ENCODE assay signal across 8 cellular contexts in genomic region chr16:4846503-4846900, GRCh38. TPM values are rescaled to one million over a fixed set of nuclear protein-coding genes. Genes with fewer than 3 reads are reported as not detected.
DNase-seq lines count a peak whose midpoint lies in the region; ATAC-seq lines count a peak whose summit lies in the region.

No MANE protein-coding gene starts in this region.

- no peaks in the 10 kb centered on the region for H3K27me3 ChIP-seq in BLaER1

- peak overlapping the region; percentile 99 for H3K4me3 ChIP-seq in BLaER1

- H3K4me1 ChIP-seq in BLaER1, result peaks cover 44% of the 10 kb centered on the region

- H3K27ac ChIP-seq in BLaER1, result peak overlapping the region; percentile 99

- peaks cover 79% of the 10 kb centered on the region for H4K20me1 ChIP-seq in BLaER1

- DNase-seq in T-helper 2 cell (peak in 4 of 5 experiments; percentile 2 to 45 (median 10)), lung microvascular endothelial cell (ENCODE audit: low read depth in 2 of 2) (peak; percentile 56 to 82), NCI-H1436 treated with DMSO at 0.1 percent for 48 hours (lab: John Stamatoyannopoulos, UW) (no peak)
- peak; percentile 15 for DNase-seq in effector CD4-positive, alpha-beta T cell
- DNase-seq in stimulated activated naive CD4-positive, alpha-beta T cell treated with Interleukin-2 at 50 U/mL for 16 hours (lab: John Stamatoyannopoulos, UW), result peak; percentile 2

- ATAC-seq in GM19025 (IDR thresholded peaks at IDR 0.05; ENCODE audit: low read depth, unreplicated experiment) (peak; percentile 7), HG03432 (IDR thresholded peaks at IDR 0.05; ENCODE audit: unreplicated experiment) (peak; percentile 20)

- H3K9me3 ChIP-seq in BLaER1, result no peaks in the 10 kb centered on the region

- H3K4me2 ChIP-seq in BLaER1, result peak overlapping the region; percentile 84

- H3K36me3 ChIP-seq in BLaER1, result peaks cover 36% of the 10 kb centered on the region

- H3K9ac ChIP-seq in BLaER1, result peak overlapping the region; percentile 99

RNA-seq across cellular contexts. Expression of gene GLYR1, which starts 0.6 kb away (rescaled TPM):
- total RNA-seq in lung microvascular endothelial cell, result 36.4 and 47.8 TPM in 2 replicates

RNA-seq across cellular contexts. Expression of gene UBN1, which starts 0.8 kb away (rescaled TPM):
- 16.3 and 23.8 TPM in 2 replicates for total RNA-seq in lung microvascular endothelial cell

RNA-seq across cellular contexts. Expression of gene ROGDI, which starts 44.1 kb away (rescaled TPM):
- 22.0 and 33.3 TPM in 2 replicates for total RNA-seq in lung microvascular endothelial cell

RNA-seq across cellular contexts. Expression of gene SMIM22, which starts 51.3 kb away (rescaled TPM):
- total RNA-seq in lung microvascular endothelial cell, result not detected in 2 replicates

RNA-seq across cellular contexts. Expression of gene SEPTIN12, which starts 58.4 kb away (rescaled TPM):
- not detected in 2 replicates for total RNA-seq in lung microvascular endothelial cell
